27 cellular contexts compared by ENCODE assay signal in genomic region chr11:131246156-131246555, GRCh38.
"Had no signal": no experiment of that assay in that cellular context is flagged by ENCODE, and none has a peak within 500 bp of the region (broad histone marks: within the 10 kb centered on the region; RNA-seq: fewer than 3 reads in every experiment).

No MANE protein-coding gene starts in this region.

- H3K27me3 Mint-ChIP-seq: activated naive CD4-positive, alpha-beta T cell treated with anti-CD3 and anti-CD28 coated beads, Interleukin-2, amount 10 ng/mL, durations not matched to agents 7 days and 5 days; effector memory CD8-positive, alpha-beta T cell had no signal

- H3K27ac Mint-ChIP-seq: activated CD4-positive, alpha-beta memory T cell treated with anti-CD3 and anti-CD28 coated beads, Interleukin-2, amount 10 ng/mL, durations not matched to agents 7 days and 5 days; activated CD4-positive, alpha-beta T cell treated with anti-CD3 and anti-CD28 coated beads, Interleukin-2, amount 10 ng/mL, durations not matched to agents 7 days and 5 days; activated naive CD4-positive, alpha-beta T cell treated with anti-CD3 and anti-CD28 coated beads, Interleukin-2, amount 10 ng/mL, durations not matched to agents 7 days and 5 days; activated naive CD8-positive, alpha-beta T cell treated with anti-CD3 and anti-CD28 coated beads, Interleukin-2, amount 10 ng/mL, durations not matched to agents 7 days and 5 days; activated T-cell treated with anti-CD3 and anti-CD28 coated beads, Interleukin-2, amount 50 U/mL, for 24 hours; effector memory CD8-positive, alpha-beta T cell; mesothelial cell of epicardium; naive B cell; nephron progenitor cell; stimulated activated memory B cell treated with anti-CD40 and anti-IgM and Interleukin-4, amounts not matched to agents 10 μg/mL and 1 μg/mL and 100 μg/mL, for 72 hours had no signal

- H3K9me3 Mint-ChIP-seq: activated CD4-positive, alpha-beta memory T cell treated with anti-CD3 and anti-CD28 coated beads, Interleukin-2, amount 10 ng/mL, durations not matched to agents 7 days and 5 days; nephron progenitor cell had no signal

- H3K4me1 Mint-ChIP-seq: activated CD4-positive, alpha-beta memory T cell treated with anti-CD3 and anti-CD28 coated beads, Interleukin-2, amount 10 ng/mL, durations not matched to agents 7 days and 5 days; activated CD4-positive, alpha-beta T cell treated with anti-CD3 and anti-CD28 coated beads, Interleukin-2, amount 10 ng/mL, durations not matched to agents 7 days and 5 days; activated naive CD4-positive, alpha-beta T cell treated with anti-CD3 and anti-CD28 coated beads, Interleukin-2, amount 10 ng/mL, durations not matched to agents 7 days and 5 days; activated naive CD8-positive, alpha-beta T cell treated with anti-CD3 and anti-CD28 coated beads, Interleukin-2, amount 10 ng/mL, durations not matched to agents 7 days and 5 days; naive B cell; stimulated activated memory B cell treated with anti-CD40 and anti-IgM and Interleukin-4, amounts not matched to agents 10 μg/mL and 1 μg/mL and 100 μg/mL, for 72 hours had no signal

- H3K79me2 ChIP-seq: parathyroid adenoma had no signal

- H3K27me3 ChIP-seq: ascending aorta, brain microvascular endothelial cell, right atrium auricular region had no signal

- H3K4me3 ChIP-seq: ascending aorta, heart right ventricle, right atrium auricular region, smooth muscle cell, suprapubic skin, tibial artery, upper lobe of right lung had no signal

- H3K4me3 Mint-ChIP-seq: activated CD4-positive, alpha-beta memory T cell treated with anti-CD3 and anti-CD28 coated beads, Interleukin-2, amount 10 ng/mL, durations not matched to agents 7 days and 5 days; activated CD4-positive, alpha-beta T cell treated with anti-CD3 and anti-CD28 coated beads, Interleukin-2, amount 10 ng/mL, durations not matched to agents 7 days and 5 days; activated naive CD4-positive, alpha-beta T cell treated with anti-CD3 and anti-CD28 coated beads, Interleukin-2, amount 10 ng/mL, durations not matched to agents 7 days and 5 days; activated naive CD8-positive, alpha-beta T cell treated with anti-CD3 and anti-CD28 coated beads, Interleukin-2, amount 10 ng/mL, durations not matched to agents 7 days and 5 days; activated T-cell treated with anti-CD3 and anti-CD28 coated beads, Interleukin-2, amount 50 U/mL, for 24 hours; effector memory CD8-positive, alpha-beta T cell; mesothelial cell of epicardium; naive B cell; stimulated activated memory B cell treated with anti-CD40 and anti-IgM and Interleukin-4, amounts not matched to agents 10 μg/mL and 1 μg/mL and 100 μg/mL, for 72 hours had no signal

- H3K36me3 ChIP-seq: ascending aorta, brain microvascular endothelial cell, heart right ventricle, right atrium auricular region, suprapubic skin, tibial artery, upper lobe of right lung had no signal

- H3K27ac ChIP-seq: ascending aorta, brain microvascular endothelial cell, heart right ventricle, parathyroid adenoma, right atrium auricular region, suprapubic skin, tibial artery, upper lobe of right lung had no signal

- H3K9ac ChIP-seq: parathyroid adenoma had no signal

- H2AFZ ChIP-seq: parathyroid adenoma had no signal

- H3K36me3 Mint-ChIP-seq: activated naive CD4-positive, alpha-beta T cell treated with anti-CD3 and anti-CD28 coated beads, Interleukin-2, amount 10 ng/mL, durations not matched to agents 7 days and 5 days; activated naive CD8-positive, alpha-beta T cell treated with anti-CD3 and anti-CD28 coated beads, Interleukin-2, amount 10 ng/mL, durations not matched to agents 7 days and 5 days; mesothelial cell of epicardium; naive B cell; stimulated activated memory B cell treated with anti-CD40 and anti-IgM and Interleukin-4, amounts not matched to agents 10 μg/mL and 1 μg/mL and 100 μg/mL, for 72 hours had no signal

- H3K4me1 ChIP-seq: ascending aorta, parathyroid adenoma, right atrium auricular region, suprapubic skin, tibial artery, upper lobe of right lung had no signal

- DNase-seq: activated CD4-positive, alpha-beta memory T cell treated with anti-CD3 and anti-CD28 coated beads, Interleukin-2, amount 10 ng/mL, durations not matched to agents 7 days and 5 days; activated CD4-positive, alpha-beta T cell treated with anti-CD3 and anti-CD28 coated beads for 1 hour; activated CD4-positive, alpha-beta T cell treated with anti-CD3 and anti-CD28 coated beads, Interleukin-2, amount 10 ng/mL, durations not matched to agents 7 days and 5 days; activated CD8-positive, alpha-beta memory T cell treated with anti-CD3 and anti-CD28 coated beads, Interleukin-2, amount 50 U/mL, for 48 hours; activated gamma-delta T cell; activated naive CD4-positive, alpha-beta T cell treated with anti-CD3 and anti-CD28 coated beads, Interleukin-2, amount 10 ng/mL, durations not matched to agents 7 days and 5 days; activated naive CD8-positive, alpha-beta T cell treated with anti-CD3 and anti-CD28 coated beads, Interleukin-2, amount 10 ng/mL, durations not matched to agents 7 days and 5 days; activated T-cell treated with anti-CD3 and anti-CD28 coated beads, Interleukin-2, amount 50 U/mL, for 24 hours; brain microvascular endothelial cell; cortex of kidney; effector memory CD8-positive, alpha-beta T cell; foreskin fibroblast; mammary epithelial cell; naive B cell; stimulated activated CD4-positive, alpha-beta T cell treated with anti-CD3 and anti-CD28 coated beads, Interleukin-1b, Interleukin-23, amount 100 ng/mL, for 48 hours; stimulated activated CD4-positive, alpha-beta T cell treated with anti-CD3 and anti-CD28 coated beads, Interleukin-4, amount 100 ng/mL, for 4 hours had no signal

- H3K9me3 ChIP-seq: ascending aorta, heart right ventricle, right atrium auricular region, suprapubic skin, tibial artery, upper lobe of right lung had no signal
